Comparison of ENCODE assay signal across 9 cellular contexts in genomic region chr10:97718659-97719142, GRCh38. TPM values are rescaled to one million over a fixed set of nuclear protein-coding genes. Genes with fewer than 3 reads are reported as not detected.
DNase-seq lines count a peak whose midpoint lies in the region; ATAC-seq, FAIRE-seq and TF ChIP-seq lines count a peak whose summit lies in the region.
"Had no signal": no experiment of that assay in that cellular context is flagged by ENCODE, and none has a peak within 500 bp of the region (broad histone marks: within the 10 kb centered on the region; RNA-seq: fewer than 3 reads in every experiment).

No MANE protein-coding gene starts in this region.

- DNase-seq in HuH-7.5 (ENCODE audit: low spot score) (peak; percentile 49), SHP77 treated with DMSO at 0.1 percent for 48 hours (lab: John Stamatoyannopoulos, UW) (peak; percentile 31), keratinocyte (ENCODE audit: low read depth, low spot score) (peak; percentile 96), stomach (peak; percentile 85), A673 (ENCODE audit: low spot score) (no peak), hippocampal formation (lab: John Stamatoyannopoulos, UW) (no peak)

- no peaks in the 10 kb centered on the region for H3K9me1 ChIP-seq in keratinocyte (ENCODE audit: control insufficient read depth, extremely low read depth, insufficient read depth, low read length)

- peak overlapping the region; percentile 75 for H3K27ac ChIP-seq in keratinocyte (ENCODE audit: control insufficient read depth, insufficient read depth, low read length)
- H3K27ac ChIP-seq in stomach = peak overlapping the region; percentile 21 to 96 (median 75)
- no peak overlapping the region for H3K27ac ChIP-seq in A673 (ENCODE audit: low read depth, low read length, poor library complexity, severe bottlenecking)

- CTCF ChIA-PET in A673 (lab: Charles Lee) = interaction anchor here (0.6 kb wide), 1 partner anchor 14 kb away, joined by 8 read pairs; no protein-coding TSS in a partner anchor

- WGBS in stomach, 5 donors = 15 to 29% (median 20%) methylated on average over 8 of the region's 8 CpGs

- H4K20me1 ChIP-seq in keratinocyte (ENCODE audit: control insufficient read depth, extremely low read depth, insufficient read depth, low read length) = no peaks in the 10 kb centered on the region

- no peaks in the 10 kb centered on the region for H3K9me3 ChIP-seq in keratinocyte (ENCODE audit: control insufficient read depth, low read depth, low read length)
- no peaks in the 10 kb centered on the region for H3K9me3 ChIP-seq in stomach
- no peaks in the 10 kb centered on the region for H3K9me3 ChIP-seq in A673 (ENCODE audit: low read depth, low read length, poor library complexity, severe bottlenecking)

- H3K36me3 ChIP-seq in keratinocyte (ENCODE audit: control insufficient read depth in 2 of 2, extremely low read depth in 1 of 2, insufficient read depth in 2 of 2, low read length in 2 of 2) (peaks cover 6 to 25% of the 10 kb centered on the region in 2 experiments), stomach (peaks cover 0 to 10% (median 6%) of the 10 kb centered on the region in 4 donors), A673 (ENCODE audit: insufficient read depth, low read length, poor library complexity, severe bottlenecking) (peaks cover 12% of the 10 kb centered on the region)

- H3K79me2 ChIP-seq in keratinocyte (ENCODE audit: control insufficient read depth, insufficient read depth, low read length) = peaks cover 34% of the 10 kb centered on the region

- H3K4me3 ChIP-seq in keratinocyte (ENCODE audit: control insufficient read depth in 2 of 3, extremely low read depth in 1 of 3, insufficient read depth in 2 of 3, low read depth in 1 of 3, low read length in 3 of 3) (no peak overlapping the region), stomach (no peak overlapping the region), A673 (ENCODE audit: low read depth, low read length, poor library complexity, severe bottlenecking) (no peak overlapping the region)

- intact Hi-C loops in stomach (cut with DNase I; ENCODE audit: low total_unique reads) (no loop called here), A673 (cut with micrococcal nuclease; ENCODE audit: unreplicated experiment) (no loop called here)

- peak; percentile 98 for FAIRE-seq in keratinocyte (lab: Jason Lieb, UNC)
- FAIRE-seq: endometrium had no signal

- H2AFZ ChIP-seq in keratinocyte (ENCODE audit: control insufficient read depth, low read length) = no peak overlapping the region

- TF ChIP-seq CTCF in keratinocyte (optimal IDR thresholded peaks at IDR 0.05 in 1 of 3, IDR thresholded peaks at IDR 0.05 in 1 of 3, conservative IDR thresholded peaks at IDR 0.05 in 1 of 3; ENCODE audit: extremely low read depth in 1 of 3, insufficient read depth in 2 of 3, low read length in 3 of 3) (no peak), stomach (IDR thresholded peaks at IDR 0.05) (no peak), A673 (conservative IDR thresholded peaks at IDR 0.05; ENCODE audit: low read depth, low read length) (no peak)

- TF ChIP-seq POLR2A in stomach (IDR thresholded peaks at IDR 0.05) = no peak

- H3K27me3 ChIP-seq in keratinocyte (ENCODE audit: control insufficient read depth, extremely low read depth, insufficient read depth, low read length) = no peaks in the 10 kb centered on the region
- no peaks in the 10 kb centered on the region for H3K27me3 ChIP-seq in stomach
- no peaks in the 10 kb centered on the region for H3K27me3 ChIP-seq in A673 (replicated peaks; ENCODE audit: insufficient read depth, low read depth, low read length, poor library complexity)

- dilution Hi-C loops in keratinocyte (cut with MboI; ENCODE audit: extremely low pct_ligation_motif_present, low sequenced_read_pairs) = no loop called here

- peak overlapping the region; percentile 47 for H3K4me2 ChIP-seq in keratinocyte (ENCODE audit: control insufficient read depth, extremely low read depth, insufficient read depth, low read depth, low read length)

- no peak for TF ChIP-seq EP300 in stomach (IDR thresholded peaks at IDR 0.05)

- H3K9ac ChIP-seq in keratinocyte (ENCODE audit: control insufficient read depth, extremely low read depth, insufficient read depth, low read length) = peak overlapping the region; percentile 60

- no peak for ATAC-seq in GM19328 (IDR thresholded peaks at IDR 0.05; ENCODE audit: unreplicated experiment)

- POLR2A ChIA-PET in A673 (lab: Charles Lee; ENCODE audit: low non-redundant PET) = no interaction called here

- BruUV-seq in A673 (replicated peaks; lab: Mats Ljungman, UMichigan) = no TSS peak

- peaks cover 51% of the 10 kb centered on the region for H3K4me1 ChIP-seq in keratinocyte (ENCODE audit: control insufficient read depth, extremely low read depth, insufficient read depth, low read length)
- H3K4me1 ChIP-seq in stomach = peaks cover 31 to 65% (median 50%) of the 10 kb centered on the region in 4 donors
- H3K4me1 ChIP-seq in A673 (ENCODE audit: insufficient read depth, low read length, poor library complexity, severe bottlenecking) = peaks cover 27% of the 10 kb centered on the region

RNA-seq across cellular contexts. Expression of gene MARVELD1, which starts 5.2 kb away (rescaled TPM):
- 24.0 to 85.1 TPM (median 39.7 TPM) in 3 replicates for polyA plus RNA-seq in keratinocyte
- 3.6 TPM for polyA plus RNA-seq in keratinocyte (2011; ENCODE audit: low read depth)
- polyA plus RNA-seq in keratinocyte (2011; cell fraction: cytosol; rRNA removed) = 54.3 and 80.9 TPM in 2 replicates
- 88.1 and 97.3 TPM in 2 replicates for polyA plus RNA-seq in keratinocyte (2011; cell fraction: nucleus; rRNA removed)
- 16.9 and 47.1 TPM in 2 replicates for polyA plus RNA-seq in keratinocyte (2012; ENCODE audit: low replicate concordance)
- 26.4 to 53.8 TPM (median 34.8 TPM) in 3 replicates for polyA minus RNA-seq in keratinocyte
- 62.7 TPM for polyA minus RNA-seq in keratinocyte (2011; cell fraction: cytosol; rRNA and poly(A)+ RNA removed)
- polyA minus RNA-seq in keratinocyte (2011; cell fraction: nucleus; rRNA and poly(A)+ RNA removed) = 26.9 and 36.7 TPM in 2 replicates
- 10 to 100 TPM in 3 of 5 donors, 1 to 10 TPM in 2; 8.8 to 21.0 (median 12.7) TPM for total RNA-seq in stomach
- polyA plus RNA-seq in stomach = 10 to 100 TPM in 1 of 3 donors, 1 to 10 TPM in 2; 5.7 to 13.6 (median 8.4) TPM
- 26.6 and 30.1 TPM in 2 replicates for total RNA-seq in A673 (2021)

RNA-seq across cellular contexts. Expression of gene ZFYVE27, which starts 18.2 kb away (rescaled TPM):
- polyA plus RNA-seq in keratinocyte (14.2 to 23.2 TPM (median 14.3 TPM) in 3 replicates), stomach (10 to 100 TPM in 1 of 3 donors, 1 to 10 TPM in 2; 4.3 to 16.3 (median 7.6) TPM)
- polyA plus RNA-seq in keratinocyte (2011; ENCODE audit: low read depth) = 10.1 TPM
- 5.8 and 6.5 TPM in 2 replicates for polyA plus RNA-seq in keratinocyte (2011; cell fraction: cytosol; rRNA removed)
- 66.2 and 75.9 TPM in 2 replicates for polyA plus RNA-seq in keratinocyte (2011; cell fraction: nucleus; rRNA removed)
- polyA plus RNA-seq in keratinocyte (2012; ENCODE audit: low replicate concordance) = 10.9 and 15.3 TPM in 2 replicates
- 12.6 to 19.6 TPM (median 18.3 TPM) in 3 replicates for polyA minus RNA-seq in keratinocyte
- 10.9 TPM for polyA minus RNA-seq in keratinocyte (2011; cell fraction: cytosol; rRNA and poly(A)+ RNA removed)
- 28.7 and 34.0 TPM in 2 replicates for polyA minus RNA-seq in keratinocyte (2011; cell fraction: nucleus; rRNA and poly(A)+ RNA removed)
- total RNA-seq in stomach (10 to 100 TPM in 4 of 5 donors, 1 to 10 TPM in 1; 6.7 to 77.1 (median 25.2) TPM), A673 (2021) (26.8 and 31.7 TPM in 2 replicates)

RNA-seq across cellular contexts. Expression of gene AVPI1, which starts 31.7 kb away (rescaled TPM):
- polyA plus RNA-seq in keratinocyte (22.3 to 83.2 TPM (median 48.8 TPM) in 3 replicates), stomach (10 to 100 TPM; 16.7 to 38.2 (median 23.5) TPM)
- 35.6 TPM for polyA plus RNA-seq in keratinocyte (2011; ENCODE audit: low read depth)
- polyA plus RNA-seq in keratinocyte (2011; cell fraction: cytosol; rRNA removed) = 46.4 and 55.3 TPM in 2 replicates
- polyA plus RNA-seq in keratinocyte (2011; cell fraction: nucleus; rRNA removed) = 55.8 and 77.0 TPM in 2 replicates
- 28.2 and 159 TPM in 2 replicates for polyA plus RNA-seq in keratinocyte (2012; ENCODE audit: low replicate concordance)
- 26.9 to 46.4 TPM (median 32.3 TPM) in 3 replicates for polyA minus RNA-seq in keratinocyte
- 62.0 TPM for polyA minus RNA-seq in keratinocyte (2011; cell fraction: cytosol; rRNA and poly(A)+ RNA removed)
- 53.1 and 56.0 TPM in 2 replicates for polyA minus RNA-seq in keratinocyte (2011; cell fraction: nucleus; rRNA and poly(A)+ RNA removed)
- total RNA-seq in stomach (10 to 100 TPM in 4 of 5 donors, 1 to 10 TPM in 1; 2.3 to 24.6 (median 12.1) TPM), A673 (2021) (2.4 and 2.6 TPM in 2 replicates)

RNA-seq across cellular contexts. Expression of gene SFRP5, which starts 53.1 kb away (rescaled TPM):
- polyA plus RNA-seq in keratinocyte (not detected in 3 replicates), stomach (1 to 10 TPM in 2 of 3 donors, under 1 TPM in 1; 0.75 to 8.4 (median 2.1) TPM)
- not detected for polyA plus RNA-seq in keratinocyte (2011; ENCODE audit: low read depth)
- not detected in 2 replicates for polyA plus RNA-seq in keratinocyte (2011; cell fraction: cytosol; rRNA removed)
- polyA plus RNA-seq in keratinocyte (2011; cell fraction: nucleus; rRNA removed) = not detected in 2 replicates
- 0.11 TPM in 1 of 2 replicates, not detected in the other for polyA plus RNA-seq in keratinocyte (2012; ENCODE audit: low replicate concordance)
- not detected in 3 replicates for polyA minus RNA-seq in keratinocyte
- polyA minus RNA-seq in keratinocyte (2011; cell fraction: cytosol; rRNA and poly(A)+ RNA removed) = not detected
- not detected in 2 replicates for polyA minus RNA-seq in keratinocyte (2011; cell fraction: nucleus; rRNA and poly(A)+ RNA removed)
- total RNA-seq in stomach (1 to 10 TPM in 3 of 5 donors, under 1 TPM in 1, not detected in 1; 0.45 to 4.6 (median 2.1) TPM), A673 (2021) (not detected in 2 replicates)
- total RNA-seq: HT1080 had no signal

Comparison
In these comparisons a context has a peak if more than half of its experiments do, and no peak if none do; other contexts are left out.
1. DNase-seq: peak in HuH-7.5 (single experiment), SHP77 treated with DMSO at 0.1 percent for 48 hours (single experiment), keratinocyte (single experiment) and stomach (single experiment); none in A673 (single experiment) and hippocampal formation (0 of 2).